34 cellular contexts compared by ENCODE assay signal in genomic region chr2:153354406-153354805, GRCh38.
DNase-seq lines count a peak whose midpoint lies in the region; FAIRE-seq and TF ChIP-seq lines count a peak whose summit lies in the region.
"Had no signal": no experiment of that assay in that cellular context is flagged by ENCODE, and none has a peak within 500 bp of the region (broad histone marks: within the 10 kb centered on the region; RNA-seq: fewer than 3 reads in every experiment).

No MANE protein-coding gene starts in this region.

- H3K4me1 ChIP-seq in mammary epithelial cell (ENCODE audit: insufficient read depth, low read length) (no peaks in the 10 kb centered on the region), astrocyte (ENCODE audit: insufficient read depth, low read length) (no peaks in the 10 kb centered on the region)
- H3K4me1 ChIP-seq: Caco-2, esophagus squamous epithelium, heart right ventricle, lower lobe of right lung, psoas muscle had no signal

- H3K36me3 Mint-ChIP-seq in MCF 10A (ENCODE audit: insufficient read depth, unreplicated experiment) = no peaks in the 10 kb centered on the region
- H3K36me3 Mint-ChIP-seq in astrocyte (ENCODE audit: low read depth, unreplicated experiment) = no peaks in the 10 kb centered on the region
- H3K36me3 Mint-ChIP-seq in activated CD4-positive, alpha-beta T cell treated with anti-CD3 and anti-CD28 coated beads, Interleukin-2, amount 10 ng/mL, durations not matched to agents 7 days and 5 days (ENCODE audit: low read depth) = no peaks in the 10 kb centered on the region
- H3K36me3 Mint-ChIP-seq: activated naive CD8-positive, alpha-beta T cell; stimulated activated memory B cell treated with anti-CD40 and anti-IgM and Interleukin-4, amounts not matched to agents 10 μg/mL and 1 μg/mL and 100 μg/mL, for 72 hours had no signal

- intact Hi-C loops in mammary epithelial cell (cut with micrococcal nuclease) (no loop called here), MCF 10A (cut with micrococcal nuclease) (no loop called here)

- H4K20me1 ChIP-seq in mammary epithelial cell (ENCODE audit: insufficient read depth, low read length) (no peaks in the 10 kb centered on the region), astrocyte (ENCODE audit: insufficient read depth, low read length) (no peaks in the 10 kb centered on the region)

- H3K4me3 Mint-ChIP-seq in MCF 10A (ENCODE audit: unreplicated experiment) (no peak overlapping the region), astrocyte (ENCODE audit: unreplicated experiment) (no peak overlapping the region)
- H3K4me3 Mint-ChIP-seq in activated CD4-positive, alpha-beta T cell treated with anti-CD3 and anti-CD28 coated beads, Interleukin-2, amount 10 ng/mL, durations not matched to agents 7 days and 5 days = no peak overlapping the region
- H3K4me3 Mint-ChIP-seq: activated CD4-positive, alpha-beta T cell treated with anti-CD3 and anti-CD28 coated beads, Interleukin-2, amount 10 ng/mL, durations not matched to agents 24 days and 14 days; activated naive CD8-positive, alpha-beta T cell; activated T-cell treated with anti-CD3 and anti-CD28 coated beads, Interleukin-2, amount 50 U/mL, for 24 hours; central memory CD8-positive, alpha-beta T cell; dendritic cell treated with granulocyte-macrophage colony-stimulating factor and Interleukin-4, amounts not matched to agents 40 ng/mL and 50 ng/mL, for 4 days; natural killer cell; stimulated activated memory B cell treated with anti-CD40 and anti-IgM and Interleukin-4, amounts not matched to agents 10 μg/mL and 1 μg/mL and 100 μg/mL, for 72 hours had no signal

- H3K4me1 Mint-ChIP-seq in MCF 10A (ENCODE audit: insufficient read depth, unreplicated experiment) (peaks cover 7% of the 10 kb centered on the region), astrocyte (ENCODE audit: low read depth, unreplicated experiment) (peaks cover 9% of the 10 kb centered on the region)
- H3K4me1 Mint-ChIP-seq in activated CD4-positive, alpha-beta T cell treated with anti-CD3 and anti-CD28 coated beads, Interleukin-2, amount 10 ng/mL, durations not matched to agents 7 days and 5 days = no peaks in the 10 kb centered on the region
- H3K4me1 Mint-ChIP-seq: activated CD4-positive, alpha-beta T cell treated with anti-CD3 and anti-CD28 coated beads, Interleukin-2, amount 10 ng/mL, durations not matched to agents 24 days and 14 days; central memory CD8-positive, alpha-beta T cell; natural killer cell; stimulated activated memory B cell treated with anti-CD40 and anti-IgM and Interleukin-4, amounts not matched to agents 10 μg/mL and 1 μg/mL and 100 μg/mL, for 72 hours had no signal

- H3K4me2 ChIP-seq in mammary epithelial cell (ENCODE audit: insufficient read depth, low read depth, low read length) = no peak overlapping the region
- no peak overlapping the region for H3K4me2 ChIP-seq in astrocyte (ENCODE audit: low read length)

- POLR2A ChIA-PET in MCF 10A (lab: Yijun Ruan, JAX) = no interaction called here
- POLR2A ChIA-PET in activated CD4-positive, alpha-beta T cell treated with anti-CD3 and anti-CD28 coated beads, Interleukin-2, amount 10 ng/mL, durations not matched to agents 7 days and 5 days (lab: Charles Lee) = no interaction called here

- FAIRE-seq in astrocyte (lab: Jason Lieb, UNC) = no peak
- FAIRE-seq: frontal cortex, GM12892 had no signal

- WGBS in mammary epithelial cell (ENCODE audit: low coverage, missing lambda C conversion rate) = 25% methylated on average over 1 of the region's 1 CpG

- CTCF ChIA-PET in mammary epithelial cell (lab: Charles Lee; ENCODE audit: low non-redundant PET) = no interaction called here
- CTCF ChIA-PET in MCF 10A (lab: Yijun Ruan, JAX) = no interaction called here
- CTCF ChIA-PET in activated CD4-positive, alpha-beta T cell treated with anti-CD3 and anti-CD28 coated beads, Interleukin-2, amount 10 ng/mL, durations not matched to agents 7 days and 5 days (lab: Charles Lee) = interaction anchor here (0.5 kb wide), 1 partner anchor 166 kb away, joined by 3 read pairs; no protein-coding TSS in a partner anchor

- H3K9me3 Mint-ChIP-seq in MCF 10A (ENCODE audit: unreplicated experiment) (no peaks in the 10 kb centered on the region), astrocyte (ENCODE audit: unreplicated experiment) (no peaks in the 10 kb centered on the region)
- no peaks in the 10 kb centered on the region for H3K9me3 Mint-ChIP-seq in activated CD4-positive, alpha-beta T cell treated with anti-CD3 and anti-CD28 coated beads, Interleukin-2, amount 10 ng/mL, durations not matched to agents 7 days and 5 days
- H3K9me3 Mint-ChIP-seq: activated CD4-positive, alpha-beta T cell treated with anti-CD3 and anti-CD28 coated beads, Interleukin-2, amount 10 ng/mL, durations not matched to agents 24 days and 14 days had no signal

- H2AFZ ChIP-seq in mammary epithelial cell (ENCODE audit: low read depth, low read length) = no peak overlapping the region
- no peak overlapping the region for H2AFZ ChIP-seq in astrocyte (ENCODE audit: low read depth, low read length)

- H3K27ac ChIP-seq in mammary epithelial cell (ENCODE audit: insufficient read depth, low read depth, low read length) (no peak overlapping the region), astrocyte (ENCODE audit: low read depth, low read length) (no peak overlapping the region)
- H3K27ac ChIP-seq: 22Rv1, C4-2B, esophagus squamous epithelium, heart right ventricle, lower lobe of right lung, psoas muscle, WERI-Rb-1 had no signal

- H3K9me3 ChIP-seq in mammary epithelial cell (replicated peaks; ENCODE audit: insufficient read depth, low read length) = no peaks in the 10 kb centered on the region
- H3K9me3 ChIP-seq in astrocyte (ENCODE audit: insufficient read depth, low read depth, low read length) = no peaks in the 10 kb centered on the region
- H3K9me3 ChIP-seq: esophagus squamous epithelium, lower lobe of right lung, mucosa of descending colon, psoas muscle had no signal

- no peaks in the 10 kb centered on the region for H3K79me2 ChIP-seq in mammary epithelial cell (ENCODE audit: insufficient read depth, low read length)
- H3K79me2 ChIP-seq in astrocyte (ENCODE audit: insufficient read depth, low read length) = no peaks in the 10 kb centered on the region

- H3K9ac ChIP-seq in mammary epithelial cell (ENCODE audit: insufficient read depth, low read length) (no peak overlapping the region), astrocyte (ENCODE audit: low read length) (no peak overlapping the region)

- no peaks in the 10 kb centered on the region for H3K27me3 Mint-ChIP-seq in MCF 10A (ENCODE audit: insufficient read depth, unreplicated experiment)
- no peaks in the 10 kb centered on the region for H3K27me3 Mint-ChIP-seq in astrocyte (ENCODE audit: low read depth, unreplicated experiment)
- no peaks in the 10 kb centered on the region for H3K27me3 Mint-ChIP-seq in activated CD4-positive, alpha-beta T cell treated with anti-CD3 and anti-CD28 coated beads, Interleukin-2, amount 10 ng/mL, durations not matched to agents 7 days and 5 days
- H3K27me3 Mint-ChIP-seq: activated CD4-positive, alpha-beta T cell treated with anti-CD3 and anti-CD28 coated beads, Interleukin-2, amount 10 ng/mL, durations not matched to agents 24 days and 14 days; activated naive CD8-positive, alpha-beta T cell; activated T-cell treated with anti-CD3 and anti-CD28 coated beads, Interleukin-2, amount 50 U/mL, for 24 hours; central memory CD8-positive, alpha-beta T cell; dendritic cell treated with granulocyte-macrophage colony-stimulating factor and Interleukin-4, amounts not matched to agents 40 ng/mL and 50 ng/mL, for 4 days; stimulated activated memory B cell treated with anti-CD40 and anti-IgM and Interleukin-4, amounts not matched to agents 10 μg/mL and 1 μg/mL and 100 μg/mL, for 72 hours had no signal

- no peak overlapping the region for H3K4me3 ChIP-seq in mammary epithelial cell (replicated peaks in 1 of 3; ENCODE audit: insufficient read depth in 1 of 3, low read depth in 2 of 3, low read length in 3 of 3)
- no peak overlapping the region for H3K4me3 ChIP-seq in astrocyte (ENCODE audit: insufficient read depth, low read depth, low read length)
- H3K4me3 ChIP-seq: esophagus squamous epithelium, heart right ventricle, lower lobe of right lung, mucosa of descending colon, psoas muscle had no signal

- dilution Hi-C loops in mammary epithelial cell (cut with HindIII; ENCODE audit: low sequenced_read_pairs) = no loop called here

- H3K36me3 ChIP-seq in mammary epithelial cell (ENCODE audit: insufficient read depth, low read length) (no peaks in the 10 kb centered on the region), astrocyte (ENCODE audit: insufficient read depth, low read length) (no peaks in the 10 kb centered on the region)
- H3K36me3 ChIP-seq: esophagus squamous epithelium, heart right ventricle, lower lobe of right lung, WERI-Rb-1 had no signal

- peak; percentile 9 for DNase-seq in mammary epithelial cell
- DNase-seq in MCF 10A (ENCODE audit: unreplicated experiment) = no peak
- peak; percentile 28 for DNase-seq in astrocyte (ENCODE audit: low read depth)
- peak; percentile 5 for DNase-seq in kidney tubule cell (ENCODE audit: low spot score)
- no peak for DNase-seq in HuH-7 (ENCODE audit: low spot score)
- no peak for DNase-seq in activated CD4-positive, alpha-beta T cell treated with anti-CD3 and anti-CD28 coated beads, Interleukin-2, amount 10 ng/mL, durations not matched to agents 7 days and 5 days
- no peak for DNase-seq in NCI-H1436 treated with DMSO at 0.1 percent for 48 hours (lab: John Stamatoyannopoulos, UW)
- no peak for DNase-seq in NCI-H2171 treated with DMSO at 0.1 percent for 48 hours (lab: John Stamatoyannopoulos, UW)
- DNase-seq: activated CD4-positive, alpha-beta T cell treated with anti-CD3 and anti-CD28 coated beads, Interleukin-2, amount 10 ng/mL, durations not matched to agents 24 days and 14 days; activated effector memory CD4-positive, alpha-beta T cell treated with anti-CD3 and anti-CD28 coated beads, Interleukin-2, amount 50 U/mL, for 16 hours; activated T-cell treated with anti-CD3 and anti-CD28 coated beads, Interleukin-2, amount 50 U/mL, for 24 hours; anterior cingulate cortex; Caco-2; esophagus squamous epithelium; heart right ventricle; lower lobe of right lung; MM.1S; mucosa of descending colon; natural killer cell; NCI-H1105 treated with DMSO at 0.1 percent for 48 hours; NCI-H1930; NCI-H526 treated with DMSO at 0.1 percent for 48 hours; occipital lobe; psoas muscle; Right ventricle myocardium superior; WERI-Rb-1 had no signal

- TF ChIP-seq CTCF in mammary epithelial cell (conservative IDR thresholded peaks at IDR 0.05 in 1 of 2, IDR thresholded peaks at IDR 0.05 in 1 of 2; ENCODE audit: extremely low read depth in 1 of 2, insufficient read depth in 1 of 2, low read depth in 1 of 2, low read length in 2 of 2) (no peak), MCF 10A (IDR thresholded peaks at IDR 0.05; ENCODE audit: unreplicated experiment) (no peak), astrocyte (IDR thresholded peaks at IDR 0.05; ENCODE audit: insufficient read depth, low read depth, low read length) (no peak)

- in situ Hi-C loops in mammary epithelial cell (cut with MboI; ENCODE audit: low sequenced_read_pairs in 2 of 2) = loop anchor here in 1 of 2 donors (25.0 kb wide), 1 partner anchor 108 kb away; no protein-coding TSS in a partner anchor

- no TSS peak for BruUV-seq in mammary epithelial cell (replicated peaks; lab: Mats Ljungman, UMichigan)
- no TSS peak for BruUV-seq in MCF 10A (replicated peaks; lab: Mats Ljungman, UMichigan)

- H3K27me3 ChIP-seq in mammary epithelial cell (ENCODE audit: insufficient read depth, low read length) (no peaks in the 10 kb centered on the region), astrocyte (ENCODE audit: insufficient read depth, low read length) (no peaks in the 10 kb centered on the region)
- H3K27me3 ChIP-seq: esophagus squamous epithelium, heart right ventricle had no signal

- H3K27ac Mint-ChIP-seq in MCF 10A (ENCODE audit: low read depth, unreplicated experiment) (no peak overlapping the region), astrocyte (ENCODE audit: unreplicated experiment) (no peak overlapping the region)
- H3K27ac Mint-ChIP-seq in activated CD4-positive, alpha-beta T cell treated with anti-CD3 and anti-CD28 coated beads, Interleukin-2, amount 10 ng/mL, durations not matched to agents 7 days and 5 days = no peak overlapping the region
- H3K27ac Mint-ChIP-seq: activated CD4-positive, alpha-beta T cell treated with anti-CD3 and anti-CD28 coated beads, Interleukin-2, amount 10 ng/mL, durations not matched to agents 24 days and 14 days; activated naive CD8-positive, alpha-beta T cell; activated T-cell treated with anti-CD3 and anti-CD28 coated beads, Interleukin-2, amount 50 U/mL, for 24 hours; dendritic cell treated with granulocyte-macrophage colony-stimulating factor and Interleukin-4, amounts not matched to agents 40 ng/mL and 50 ng/mL, for 4 days; natural killer cell; stimulated activated memory B cell treated with anti-CD40 and anti-IgM and Interleukin-4, amounts not matched to agents 10 μg/mL and 1 μg/mL and 100 μg/mL, for 72 hours had no signal

Comparison
In these comparisons a context has a peak if more than half of its experiments do, and no peak if none do; other contexts are left out.
1. DNase-seq: peak in mammary epithelial cell (single experiment), astrocyte (single experiment) and kidney tubule cell (single experiment); none in MCF 10A (single experiment), HuH-7 (single experiment), activated CD4-positive, alpha-beta T cell treated with anti-CD3 and anti-CD28 coated beads, Interleukin-2, amount 10 ng/mL, durations not matched to agents 7 days and 5 days (single experiment), NCI-H1436 treated with DMSO at 0.1 percent for 48 hours (single experiment) and NCI-H2171 treated with DMSO at 0.1 percent for 48 hours (single experiment).